In the genomic region with DNA sequence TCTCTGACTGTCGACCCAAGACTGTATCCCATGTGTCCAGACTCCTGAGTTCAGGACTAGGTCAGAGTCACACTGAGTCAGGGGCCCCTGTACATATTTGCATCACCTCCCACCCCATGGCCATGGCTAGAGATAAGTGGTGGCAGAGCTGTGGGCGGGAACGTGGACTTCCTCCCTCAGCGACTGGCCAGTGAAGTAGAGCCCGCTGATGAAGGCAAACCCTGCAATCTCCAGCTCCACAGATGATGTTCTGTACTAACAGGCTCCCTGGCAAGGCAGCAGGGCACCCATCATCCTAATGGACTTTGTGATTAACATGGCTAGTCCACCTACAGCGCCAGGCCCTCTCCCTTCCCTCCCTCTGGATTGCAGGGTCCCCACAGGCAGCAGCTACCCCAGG, we compare ENCODE assay signal across 22 cellular contexts.
DNase-seq lines count a peak whose midpoint lies in the region; ATAC-seq and TF ChIP-seq lines count a peak whose summit lies in the region.
"Had no signal": no experiment of that assay in that cellular context is flagged by ENCODE, and none has a peak within 500 bp of the region (broad histone marks: within the 10 kb centered on the region; RNA-seq: fewer than 3 reads in every experiment).

No MANE protein-coding gene starts in this region.

- H3K36me3 Mint-ChIP-seq in T-helper 2 cell treated with Interferon-gamma antibody and Interleukin-4, amounts not matched to agents 5 μg/mL and 100 μg/mL, for 36 hours (ENCODE audit: low read depth), result no peaks in the 10 kb centered on the region
- peaks cover 0 to 2% of the 10 kb centered on the region in 2 donors for H3K36me3 Mint-ChIP-seq in activated T-cell treated with anti-CD3 and anti-CD28 coated beads, Interleukin-2, amount 50 U/mL, for 72 hours (ENCODE audit: insufficient read depth in 2 of 2)

- ATAC-seq in upper lobe of right lung, result peak; percentile 34
- no peak for ATAC-seq in activated T-cell treated with anti-CD3 and anti-CD28 coated beads, Interleukin-2, amount 50 U/mL, for 72 hours (replicated peaks in 1 of 2)
- ATAC-seq: gastrocnemius medialis; GM23338; stimulated activated memory B cell treated with anti-CD40 and anti-IgM and Interleukin-4, amounts not matched to agents 10 μg/mL and 1 μg/mL and 100 μg/mL, for 72 hours had no signal

- H3K27me3 ChIP-seq in WERI-Rb-1 (ENCODE audit: insufficient read depth, low read depth, severe bottlenecking) (no peaks in the 10 kb centered on the region), upper lobe of right lung (no peaks in the 10 kb centered on the region)
- H3K27me3 ChIP-seq: esophagus squamous epithelium, gastrocnemius medialis, tibial nerve had no signal

- H3K4me3 Mint-ChIP-seq in T-helper 2 cell treated with Interferon-gamma antibody and Interleukin-4, amounts not matched to agents 5 μg/mL and 100 μg/mL, for 36 hours, result no peak overlapping the region
- no peak overlapping the region for H3K4me3 Mint-ChIP-seq in activated T-cell treated with anti-CD3 and anti-CD28 coated beads, Interleukin-2, amount 50 U/mL, for 72 hours
- H3K4me3 Mint-ChIP-seq: GM23338; IgD-negative memory B cell; stimulated activated memory B cell treated with anti-CD40 and anti-IgM and Interleukin-4, amounts not matched to agents 10 μg/mL and 1 μg/mL and 100 μg/mL, for 72 hours had no signal

- TF ChIP-seq CTCF in WERI-Rb-1 (IDR thresholded peaks at IDR 0.05; ENCODE audit: low read depth, low read length) (no peak), upper lobe of right lung (IDR thresholded peaks at IDR 0.05) (no peak)

- H3K27ac ChIP-seq in WERI-Rb-1 (peak overlapping the region; percentile 75), upper lobe of right lung (no peak overlapping the region)
- H3K27ac ChIP-seq: esophagus squamous epithelium, gastrocnemius medialis, tibial nerve had no signal

- H3K4me1 Mint-ChIP-seq in T-helper 2 cell treated with Interferon-gamma antibody and Interleukin-4, amounts not matched to agents 5 μg/mL and 100 μg/mL, for 36 hours (ENCODE audit: low read depth), result peaks cover 24% of the 10 kb centered on the region
- H3K4me1 Mint-ChIP-seq in activated T-cell treated with anti-CD3 and anti-CD28 coated beads, Interleukin-2, amount 50 U/mL, for 72 hours (ENCODE audit: low read depth), result peaks cover 24% of the 10 kb centered on the region
- H3K4me1 Mint-ChIP-seq: GM23338; IgD-negative memory B cell; stimulated activated memory B cell treated with anti-CD40 and anti-IgM and Interleukin-4, amounts not matched to agents 10 μg/mL and 1 μg/mL and 100 μg/mL, for 72 hours had no signal

- H3K4me1 ChIP-seq in upper lobe of right lung, result no peaks in the 10 kb centered on the region
- H3K4me1 ChIP-seq: Caco-2, gastrocnemius medialis, tibial nerve had no signal

- H3K27ac Mint-ChIP-seq in T-helper 2 cell treated with Interferon-gamma antibody and Interleukin-4, amounts not matched to agents 5 μg/mL and 100 μg/mL, for 36 hours, result peak overlapping the region; percentile 15
- no peak overlapping the region for H3K27ac Mint-ChIP-seq in activated T-cell treated with anti-CD3 and anti-CD28 coated beads, Interleukin-2, amount 50 U/mL, for 72 hours
- H3K27ac Mint-ChIP-seq: GM23338; stimulated activated memory B cell treated with anti-CD40 and anti-IgM and Interleukin-4, amounts not matched to agents 10 μg/mL and 1 μg/mL and 100 μg/mL, for 72 hours had no signal

- intact Hi-C loops in upper lobe of right lung (cut with DNase I), result no loop called here

- no peaks in the 10 kb centered on the region for H3K9me3 Mint-ChIP-seq in T-helper 2 cell treated with Interferon-gamma antibody and Interleukin-4, amounts not matched to agents 5 μg/mL and 100 μg/mL, for 36 hours
- no peaks in the 10 kb centered on the region for H3K9me3 Mint-ChIP-seq in activated T-cell treated with anti-CD3 and anti-CD28 coated beads, Interleukin-2, amount 50 U/mL, for 72 hours
- H3K9me3 Mint-ChIP-seq: GM23338; IgD-negative memory B cell; stimulated activated memory B cell treated with anti-CD40 and anti-IgM and Interleukin-4, amounts not matched to agents 10 μg/mL and 1 μg/mL and 100 μg/mL, for 72 hours had no signal

- DNase-seq in T-helper 2 cell treated with Interferon-gamma antibody and Interleukin-4, amounts not matched to agents 5 μg/mL and 100 μg/mL, for 36 hours (ENCODE audit: low spot score), result no peak
- DNase-seq in T-helper 2 cell (no peak), WERI-Rb-1 (peak; percentile 32), islet precursor cell (peak; percentile 36), upper lobe of right lung (no peak), NCI-H1417 (lab: John Stamatoyannopoulos, UW) (no peak), SHP77 treated with DMSO at 0.1 percent for 48 hours (lab: John Stamatoyannopoulos, UW) (no peak)
- no peak for DNase-seq in activated T-cell treated with anti-CD3 and anti-CD28 coated beads, Interleukin-2, amount 50 U/mL, for 72 hours
- DNase-seq: activated CD4-positive, alpha-beta T cell treated with anti-CD3 and anti-CD28 coated beads for 1 hour; activated naive CD4-positive, alpha-beta T cell treated with anti-CD3 and anti-CD28 coated beads, Interleukin-2, amount 50 U/mL, for 16 hours; Caco-2; effector memory CD4-positive, alpha-beta T cell; esophagus squamous epithelium; gastrocnemius medialis; kidney; NCI-H1417 treated with DMSO at 0.1 percent for 48 hours; NCI-H2107; NCI-H510A treated with DMSO at 0.1 percent for 48 hours had no signal

- H3K36me3 ChIP-seq in WERI-Rb-1 (peaks cover 12% of the 10 kb centered on the region; the same call in 1 of the 2 replicates), upper lobe of right lung (no peaks in the 10 kb centered on the region)
- H3K36me3 ChIP-seq: esophagus squamous epithelium, gastrocnemius medialis had no signal

- H3K9me3 ChIP-seq in WERI-Rb-1 (ENCODE audit: severe bottlenecking) (peaks cover 5% of the 10 kb centered on the region), upper lobe of right lung (no peaks in the 10 kb centered on the region)
- H3K9me3 ChIP-seq: Caco-2, esophagus squamous epithelium, gastrocnemius medialis, tibial nerve had no signal

- H3K27me3 Mint-ChIP-seq in T-helper 2 cell treated with Interferon-gamma antibody and Interleukin-4, amounts not matched to agents 5 μg/mL and 100 μg/mL, for 36 hours (ENCODE audit: low read depth), result no peaks in the 10 kb centered on the region
- H3K27me3 Mint-ChIP-seq in activated T-cell treated with anti-CD3 and anti-CD28 coated beads, Interleukin-2, amount 50 U/mL, for 72 hours (ENCODE audit: low read depth), result no peaks in the 10 kb centered on the region
- H3K27me3 Mint-ChIP-seq: IgD-negative memory B cell; stimulated activated memory B cell treated with anti-CD40 and anti-IgM and Interleukin-4, amounts not matched to agents 10 μg/mL and 1 μg/mL and 100 μg/mL, for 72 hours had no signal

- H3K4me3 ChIP-seq in WERI-Rb-1 (ENCODE audit: low read depth, low read length) (no peak overlapping the region), upper lobe of right lung (no peak overlapping the region)
- H3K4me3 ChIP-seq: esophagus squamous epithelium, gastrocnemius medialis, GM23338, tibial nerve had no signal

Comparison
In these comparisons a context has a peak if more than half of its experiments do, and no peak if none do; other contexts are left out.
1. DNase-seq: peak in WERI-Rb-1 (single experiment) and islet precursor cell (single experiment); none in T-helper 2 cell treated with Interferon-gamma antibody and Interleukin-4, amounts not matched to agents 5 μg/mL and 100 μg/mL, for 36 hours (single experiment), T-helper 2 cell (0 of 5), upper lobe of right lung (single experiment), NCI-H1417 (0 of 3), SHP77 treated with DMSO at 0.1 percent for 48 hours (single experiment) and activated T-cell treated with anti-CD3 and anti-CD28 coated beads, Interleukin-2, amount 50 U/mL, for 72 hours (0 of 2).